In the genomic region with DNA sequence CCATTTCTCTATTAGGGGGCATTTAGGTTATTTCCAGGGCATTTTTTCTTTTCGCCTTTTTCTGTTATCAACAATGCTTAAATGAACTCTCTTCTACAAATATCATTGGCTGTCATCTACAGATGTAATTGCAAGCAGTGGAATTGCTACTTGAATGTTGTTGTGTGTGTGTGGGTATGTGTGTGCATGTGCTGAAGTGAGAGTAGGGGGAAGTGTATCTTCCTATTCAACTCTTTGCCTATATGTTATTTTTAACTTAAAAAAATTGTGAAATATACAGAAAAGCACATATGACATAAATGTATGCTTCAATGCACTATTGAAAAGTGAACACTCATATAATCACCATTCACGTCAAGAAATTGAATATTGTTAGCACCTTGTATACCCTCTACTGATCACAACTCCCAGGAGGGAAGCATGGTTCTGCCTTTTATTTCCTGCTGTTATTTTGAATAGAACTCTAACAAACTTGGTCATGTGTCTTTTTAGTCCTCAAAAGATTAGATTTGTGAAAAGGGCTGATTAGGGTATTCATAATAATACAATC, we compare ENCODE assay signal across 23 cellular contexts. TPM values are rescaled to one million over a fixed set of nuclear protein-coding genes. Genes with fewer than 3 reads are reported as not detected.
DNase-seq lines count a peak whose midpoint lies in the region; ATAC-seq, FAIRE-seq and TF ChIP-seq lines count a peak whose summit lies in the region.
"Had no signal": no experiment of that assay in that cellular context is flagged by ENCODE, and none has a peak within 500 bp of the region (broad histone marks: within the 10 kb centered on the region; RNA-seq: fewer than 3 reads in every experiment).

No MANE protein-coding gene starts in this region.

- intact Hi-C loops in GM12878 (cut with micrococcal nuclease; ENCODE audit: unreplicated experiment) (no loop called here), ovary (cut with DNase I) (no loop called here)

- H3K9ac ChIP-seq in BLaER1 = no peak overlapping the region
- H3K9ac ChIP-seq in GM12878 (ENCODE audit: control insufficient read depth, insufficient read depth, low read length) = no peak overlapping the region

- WGBS in GM12878 (ENCODE audit: insufficient coverage, insufficient replicate concordance, low lambda C conversion rate, missing lambda C conversion rate) = 37% methylated on average over 2 of the region's 2 CpGs
- WGBS in ovary, 3 donors = 91 to 94% (median 93%) methylated on average over 2 of the region's 2 CpGs

- DNase-seq in NAMALWA (ENCODE audit: low spot score) (peak; percentile 22), GM12878 (ENCODE audit: low read depth, low spot score) (no peak), HTR-8/SVneo (ENCODE audit: insufficient read length, low spot score) (no peak), AG08395 (ENCODE audit: low spot score) (no peak), ovary (no peak)
- DNase-seq in activated CD4-positive, alpha-beta T cell treated with anti-CD3 and anti-CD28 coated beads for 4 hours = no peak
- DNase-seq: BE2C; CD4-positive, alpha-beta T cell; COR-L47; DMS79 treated with DMSO at 0.1 percent for 48 hours; IMR-90; NCI-H1092 treated with DMSO at 0.1 percent for 48 hours; NCI-H146; NCI-H2029 treated with DMSO at 0.1 percent for 48 hours; NCI-H226; NCI-H510A treated with DMSO at 0.1 percent for 48 hours; NCI-H748 treated with DMSO at 0.1 percent for 48 hours; Peyer's patch; T-cell had no signal

- peaks cover 5% of the 10 kb centered on the region for H3K79me2 ChIP-seq in GM12878 (ENCODE audit: control insufficient read depth, insufficient read depth, low read length)

- no peak overlapping the region for H2AFZ ChIP-seq in GM12878 (ENCODE audit: control insufficient read depth, low read depth, low read length)

- POLR2A ChIA-PET in GM12878 (lab: Charles Lee) = interaction anchor here (0.8 kb wide), 1 partner anchor 10 kb away, joined by 3 read pairs; no protein-coding TSS in a partner anchor

- TF ChIP-seq CTCF in GM12878 (IDR thresholded peaks at IDR 0.05 in 2 of 3, conservative IDR thresholded peaks at IDR 0.05 in 1 of 3; ENCODE audit: control insufficient read depth in 2 of 3, extremely low read depth in 1 of 3, insufficient read depth in 1 of 3, low read depth in 3 of 3, low read length in 3 of 3) (no peak), ovary (IDR thresholded peaks at IDR 0.05) (no peak)

- H3K27me3 ChIP-seq in BLaER1 (no peaks in the 10 kb centered on the region), GM12878 (replicated peaks in 1 of 2; ENCODE audit: control insufficient read depth in 2 of 2, insufficient read depth in 2 of 2, low read length in 1 of 2) (no peaks in the 10 kb centered on the region), ovary (no peaks in the 10 kb centered on the region)
- H3K27me3 ChIP-seq: BE2C, Peyer's patch had no signal

- TF ChIP-seq EP300 in GM12878 (IDR thresholded peaks at IDR 0.05; ENCODE audit: borderline replicate concordance in 1 of 2, control insufficient read depth in 1 of 2, low read depth in 2 of 2, low read length in 2 of 2) = no peak
- no peak for TF ChIP-seq EP300 in ovary (IDR thresholded peaks at IDR 0.05)

- H3K4me3 ChIP-seq in BLaER1 (no peak overlapping the region), GM12878 (no peak overlapping the region), ovary (no peak overlapping the region)
- H3K4me3 ChIP-seq: HAP-1, Peyer's patch had no signal

- no TSS peak for BruUV-seq in GM12878 (replicated peaks; lab: Mats Ljungman, UMichigan)

- TF ChIP-seq RAD21 in GM12878 (IDR thresholded peaks at IDR 0.05; ENCODE audit: insufficient read depth, low read depth, low read length) = no peak

- in situ Hi-C loops in GM12878 (cut with MboI) = no loop called here

- SMC1A ChIA-PET in GM12878 (lab: Charles Lee; ENCODE audit: uncharacterized antibody, unreplicated experiment) = interaction anchor here (0.8 to 1.3 kb wide), 6 partner anchors 10 to 132 kb away, joined by 3 to 7 read pairs (median 4); no protein-coding TSS in a partner anchor

- H3K4me2 ChIP-seq in BLaER1 (peak overlapping the region; percentile 64), GM12878 (ENCODE audit: control insufficient read depth, insufficient read depth) (no peak overlapping the region)

- H3K36me3 ChIP-seq in BLaER1 = no peaks in the 10 kb centered on the region
- H3K36me3 ChIP-seq in GM12878 (ENCODE audit: control insufficient read depth in 2 of 2, insufficient read depth in 2 of 2, low read length in 1 of 2) = no peaks in the 10 kb centered on the region
- H3K36me3 ChIP-seq in ovary = no peaks in the 10 kb centered on the region
- H3K36me3 ChIP-seq: BE2C, HAP-1, Peyer's patch had no signal

- ATAC-seq in GM18868 (IDR thresholded peaks at IDR 0.05; ENCODE audit: unreplicated experiment) (peak; percentile 41), GM12878 (peak; percentile 77)
- ATAC-seq: T-cell had no signal

- no peak for TF ChIP-seq POLR2A in GM12878 (IDR thresholded peaks at IDR 0.05; ENCODE audit: low read depth, low read length)
- TF ChIP-seq POLR2A in ovary (IDR thresholded peaks at IDR 0.05) = no peak

- RAD21 ChIA-PET in GM12878 (lab: Charles Lee; ENCODE audit: unreplicated experiment) = interaction anchor here (1.0 kb wide), 1 partner anchor 10 kb away, joined by 5 read pairs; no protein-coding TSS in a partner anchor

- H4K20me1 ChIP-seq in BLaER1 (no peaks in the 10 kb centered on the region; the same call in 1 of the 2 replicates), GM12878 (ENCODE audit: control insufficient read depth, insufficient read depth) (no peaks in the 10 kb centered on the region)

- CTCF ChIA-PET in GM12878 (lab: Yijun Ruan, JAX) = no interaction called here

- FAIRE-seq in GM12878 (lab: Jason Lieb, UNC) = no peak
- FAIRE-seq in HTR-8/SVneo (lab: Jason Lieb, UNC) = no peak
- FAIRE-seq: A204.1 had no signal

- peaks cover 38% of the 10 kb centered on the region for H3K4me1 ChIP-seq in BLaER1
- peaks cover 5% of the 10 kb centered on the region; the same call in 1 of the 2 replicates for H3K4me1 ChIP-seq in GM12878 (ENCODE audit: control insufficient read depth, insufficient read depth, low read length)
- H3K4me1 ChIP-seq in ovary (ENCODE audit: insufficient read depth) = peaks cover 5% of the 10 kb centered on the region
- H3K4me1 ChIP-seq: BE2C, Peyer's patch had no signal

- H3K27ac ChIP-seq in BLaER1 (no peak overlapping the region), GM12878 (ENCODE audit: control insufficient read depth, insufficient read depth) (no peak overlapping the region), ovary (no peak overlapping the region)
- H3K27ac ChIP-seq: Peyer's patch had no signal

- H3K9me3 ChIP-seq in BLaER1 = peaks cover 5% of the 10 kb centered on the region; the same call in 1 of the 2 replicates
- H3K9me3 ChIP-seq in GM12878 (replicated peaks; ENCODE audit: control insufficient read depth, insufficient read depth, low read length) = peaks cover 3% of the 10 kb centered on the region; the same call in 1 of the 3 replicates
- no peaks in the 10 kb centered on the region for H3K9me3 ChIP-seq in ovary
- H3K9me3 ChIP-seq: BE2C, HAP-1, Peyer's patch had no signal

TF ChIP-seq in GM12878, 131 proteins besides CTCF, POLR2A, EP300 and RAD21:
- TF ChIP-seq TARDBP (IDR thresholded peaks at IDR 0.05; ENCODE audit: borderline replicate concordance) (no peak), DPF2 (IDR thresholded peaks at IDR 0.05) (no peak), CREB1 (IDR thresholded peaks at IDR 0.05; ENCODE audit: low read depth) (peak; percentile 25; the same call in 1 of the 2 replicates), BHLHE40 (IDR thresholded peaks at IDR 0.05; ENCODE audit: borderline replicate concordance in 1 of 2, low read depth in 2 of 2, low read length in 1 of 2) (peak in 1 of 2 experiments; percentile 5; a peak in 1 of 4 replicates), CREM (IDR thresholded peaks at IDR 0.05; ENCODE audit: low read depth) (0 out of 2 replicates have a peak, but pooled peaks have one; percentile 26), JUNB (IDR thresholded peaks at IDR 0.05) (peak; percentile 39; the same call in 1 of the 2 replicates), ZNF217 (IDR thresholded peaks at IDR 0.05) (no peak), MEF2B (IDR thresholded peaks at IDR 0.05; ENCODE audit: partially characterized antibody, poor library complexity, severe bottlenecking) (peak; percentile 21)

RNA-seq across cellular contexts. Expression of gene WDFY2, which starts 24.7 kb away (rescaled TPM):
- 47.7 and 50.4 TPM in 2 replicates for total RNA-seq in GM12878 (2013; cell fraction: nucleolus; rRNA removed)
- total RNA-seq in GM12878 (2014; rRNA removed) (7.5 TPM in 2 replicates), GM12878 (2014; rRNA removed; fragmentation: Illumina TruSeq; extraction: Trizol) (8.5 and 8.9 TPM in 2 replicates), GM12878 (2021) (11.0 and 13.0 TPM in 2 replicates), ovary (10 to 100 TPM in 6 of 7 donors, 1 to 10 TPM in 1; 9.9 to 17.9 (median 14.9) TPM)
- polyA plus RNA-seq in GM12878 (2011; ENCODE audit: low read depth) = 2.3 TPM
- polyA plus RNA-seq in GM12878 (2011; rRNA removed) (4.6 and 6.5 TPM in 2 replicates), GM12878 (2014; fragmentation: Illumina TruSeq; extraction: Trizol) (7.8 and 9.9 TPM in 2 replicates), GM12878 (2014; fragmentation: Nextera tagmentation; extraction: Ambion mirVana) (1 to 10 TPM; 2.1 to 2.7 TPM), GM12878 (2014; rRNA removed) (10.0 and 13.5 TPM in 2 replicates), GM12878 (2016; fragmentation: Nextera tagmentation; extraction: Ambion mirVana) (10 to 100 TPM in 1 of 2 experiments, 1 to 10 TPM in 1; 8.5 to 10.4 TPM), ovary (10 to 100 TPM in 1 of 2 donors, 1 to 10 TPM in 1; 5.4 to 11.6 TPM)
- polyA plus RNA-seq in GM12878 (2011; cell fraction: cytosol; rRNA removed) = 2.4 and 2.6 TPM in 2 replicates
- 10.0 and 10.8 TPM in 2 replicates for polyA plus RNA-seq in GM12878 (2011; cell fraction: nucleus; rRNA removed)
- polyA plus RNA-seq in GM12878 (2012) = 4.1 and 4.7 TPM in 2 replicates
- polyA minus RNA-seq in GM12878 (2011; rRNA and poly(A)+ RNA removed) = 7.4 and 8.7 TPM in 2 replicates
- polyA minus RNA-seq in GM12878 (2011; cell fraction: cytosol; rRNA and poly(A)+ RNA removed) = 1.2 and 1.9 TPM in 2 replicates
- polyA minus RNA-seq in GM12878 (2011; cell fraction: nucleus; rRNA and poly(A)+ RNA removed) = 11.5 and 22.0 TPM in 2 replicates
